20 cellular contexts compared by ENCODE assay signal in genomic region chr14:49691031-49691430, GRCh38. TPM values are rescaled to one million over a fixed set of nuclear protein-coding genes. Genes with fewer than 3 reads are reported as not detected.
A peak's percentile ranks its signal among the peaks of the same experiment; 100 is the strongest.
DNase-seq lines count a peak whose midpoint lies in the region; ATAC-seq and TF ChIP-seq lines count a peak whose summit lies in the region.
"Had no signal": no experiment of that assay in that cellular context is flagged by ENCODE, and none has a peak within 500 bp of the region (broad histone marks: within the 10 kb centered on the region; RNA-seq: fewer than 3 reads in every experiment).

No MANE protein-coding gene starts in this region.

- peaks cover 17% of the 10 kb centered on the region for H3K79me2 ChIP-seq in HCT116 (ENCODE audit: insufficient read depth, low read length)

- peak overlapping the region; percentile 20; the same call in 1 of the 2 replicates for H3K4me2 ChIP-seq in HCT116 (ENCODE audit: low read length)

- peaks cover 10 to 47% of the 10 kb centered on the region in 2 experiments for H3K4me1 ChIP-seq in HCT116 (ENCODE audit: control insufficient read depth in 1 of 2, insufficient read depth in 2 of 2, low read length in 2 of 2)

- no peaks in the 10 kb centered on the region for H3K27me3 Mint-ChIP-seq in activated CD8-positive, alpha-beta T cell treated with anti-CD3 and anti-CD28 coated beads for 36 hours
- H3K27me3 Mint-ChIP-seq in activated CD8-positive, alpha-beta T cell treated with anti-CD3 and anti-CD28 coated beads, Interleukin-2, amount 10 ng/mL, durations not matched to agents 7 days and 5 days (ENCODE audit: low read depth): no peaks in the 10 kb centered on the region
- H3K27me3 Mint-ChIP-seq in WTC11 (ENCODE audit: low read depth): peaks cover 50% of the 10 kb centered on the region
- no peaks in the 10 kb centered on the region for H3K27me3 Mint-ChIP-seq in neural crest cell (ENCODE audit: low read depth)
- H3K27me3 Mint-ChIP-seq: activated CD4-positive, alpha-beta T cell treated with anti-CD3 and anti-CD28 coated beads for 36 hours had no signal

- H3K27ac Mint-ChIP-seq in activated CD8-positive, alpha-beta T cell treated with anti-CD3 and anti-CD28 coated beads for 36 hours: no peak overlapping the region
- H3K27ac Mint-ChIP-seq in activated CD8-positive, alpha-beta T cell treated with anti-CD3 and anti-CD28 coated beads, Interleukin-2, amount 10 ng/mL, durations not matched to agents 7 days and 5 days: no peak overlapping the region
- H3K27ac Mint-ChIP-seq in WTC11 (no peak overlapping the region), neural crest cell (ENCODE audit: unreplicated experiment) (no peak overlapping the region)
- H3K27ac Mint-ChIP-seq: activated CD4-positive, alpha-beta T cell treated with anti-CD3 and anti-CD28 coated beads for 36 hours had no signal

- no peaks in the 10 kb centered on the region for H4K20me1 ChIP-seq in HCT116 (ENCODE audit: insufficient read depth)

- peaks cover 0 to 3% of the 10 kb centered on the region in 2 experiments; a peak in 1 of 4 replicates for H3K36me3 ChIP-seq in HCT116 (ENCODE audit: control insufficient read depth in 1 of 2, insufficient read depth in 2 of 2, low read length in 2 of 2)

- no peaks in the 10 kb centered on the region for H3K9me3 ChIP-seq in HCT116 (ENCODE audit: control insufficient read depth in 1 of 2, insufficient read depth in 1 of 2, low read depth in 1 of 2, low read length in 2 of 2)

- no peak for TF ChIP-seq POLR2A in HCT116 (IDR thresholded peaks at IDR 0.05; ENCODE audit: borderline replicate concordance, extremely low read depth, insufficient read depth, insufficient read length)

- no peaks in the 10 kb centered on the region for H3K9me3 Mint-ChIP-seq in activated CD8-positive, alpha-beta T cell treated with anti-CD3 and anti-CD28 coated beads for 36 hours
- no peaks in the 10 kb centered on the region for H3K9me3 Mint-ChIP-seq in activated CD8-positive, alpha-beta T cell treated with anti-CD3 and anti-CD28 coated beads, Interleukin-2, amount 10 ng/mL, durations not matched to agents 7 days and 5 days (ENCODE audit: insufficient read depth)
- H3K9me3 Mint-ChIP-seq in WTC11 (no peaks in the 10 kb centered on the region), neural crest cell (no peaks in the 10 kb centered on the region)
- H3K9me3 Mint-ChIP-seq: activated naive CD4-positive, alpha-beta T cell treated with anti-CD3 and anti-CD28 coated beads, Interleukin-2, amount 50 U/mL, for 72 hours had no signal

- peaks cover 11% of the 10 kb centered on the region for H3K36me3 Mint-ChIP-seq in activated CD8-positive, alpha-beta T cell treated with anti-CD3 and anti-CD28 coated beads for 36 hours (ENCODE audit: low read depth)
- peaks cover 4% of the 10 kb centered on the region for H3K36me3 Mint-ChIP-seq in activated CD8-positive, alpha-beta T cell treated with anti-CD3 and anti-CD28 coated beads, Interleukin-2, amount 10 ng/mL, durations not matched to agents 7 days and 5 days (ENCODE audit: low read depth)
- H3K36me3 Mint-ChIP-seq in WTC11 (no peaks in the 10 kb centered on the region), neural crest cell (ENCODE audit: low read depth) (no peaks in the 10 kb centered on the region)

- POLR2A ChIA-PET in activated CD8-positive, alpha-beta T cell treated with anti-CD3 and anti-CD28 coated beads for 36 hours (lab: Charles Lee): interaction anchor here (0.6 to 1.2 kb wide), 2 partner anchors 77 to 328 kb away, joined by 3 read pairs; partner anchors contain the start of gene KLHDC2
- POLR2A ChIA-PET in activated CD8-positive, alpha-beta T cell treated with anti-CD3 and anti-CD28 coated beads, Interleukin-2, amount 10 ng/mL, durations not matched to agents 7 days and 5 days (lab: Charles Lee): interaction anchor here (1.0 kb wide), 1 partner anchor 57 kb away, joined by 3 read pairs; no protein-coding TSS in a partner anchor
- POLR2A ChIA-PET in HCT116 (lab: Charles Lee) (interaction anchor here (1.0 kb wide), 1 partner anchor 77 kb away, joined by 3 read pairs; the partner anchor contains the start of gene KLHDC2), WTC11 (lab: Charles Lee) (no interaction called here)

- TF ChIP-seq RAD21 in HCT116 (IDR thresholded peaks at IDR 0.05; ENCODE audit: low read depth): no peak

- no peak overlapping the region for H3K4me3 ChIP-seq in HCT116 (replicated peaks in 1 of 2; ENCODE audit: low read depth in 1 of 2, low read length in 2 of 2)

- H3K27me3 ChIP-seq in HCT116 (ENCODE audit: insufficient read depth, low read length): no peaks in the 10 kb centered on the region

- peak overlapping the region; percentile 40 for H2AFZ ChIP-seq in HCT116 (ENCODE audit: low read depth, low read length, poor library complexity, severe bottlenecking)

- DNase-seq in activated CD8-positive, alpha-beta T cell treated with anti-CD3 and anti-CD28 coated beads for 36 hours: peak; percentile 16
- DNase-seq in activated CD8-positive, alpha-beta T cell treated with anti-CD3 and anti-CD28 coated beads, Interleukin-2, amount 10 ng/mL, durations not matched to agents 7 days and 5 days: no peak
- no peak for DNase-seq in HCT116 (ENCODE audit: low read depth, low spot score)
- DNase-seq in WTC11 (ENCODE audit: low spot score): no peak
- no peak for DNase-seq in neural crest cell (ENCODE audit: low read depth, low spot score)
- no peak for DNase-seq in MV-4-11 (lab: John Stamatoyannopoulos, UW)
- DNase-seq: activated CD4-positive, alpha-beta T cell treated with anti-CD3 and anti-CD28 coated beads for 36 hours; activated T-cell treated with anti-CD3 and anti-CD28 coated beads for 4 hours; COR-L47; head of caudate nucleus; KG1; midbrain; NCI-H1105; occipital lobe; Right ventricle myocardium superior; T-helper 2 cell had no signal

- H3K9me2 ChIP-seq in HCT116 (ENCODE audit: insufficient read depth): no peaks in the 10 kb centered on the region

- CTCF ChIA-PET in activated CD8-positive, alpha-beta T cell treated with anti-CD3 and anti-CD28 coated beads for 36 hours (lab: Charles Lee): interaction anchor here (1.1 kb wide), 1 partner anchor 77 kb away, joined by 6 read pairs; the partner anchor contains the start of gene KLHDC2
- CTCF ChIA-PET in activated CD8-positive, alpha-beta T cell treated with anti-CD3 and anti-CD28 coated beads, Interleukin-2, amount 10 ng/mL, durations not matched to agents 7 days and 5 days (lab: Charles Lee): interaction anchor here (0.8 to 1.6 kb wide), 4 partner anchors 14 to 104 kb away, joined by 3 to 5 read pairs (median 4); partner anchors contain the start of gene KLHDC2
- CTCF ChIA-PET in HCT116 (lab: Charles Lee): no interaction called here
- CTCF ChIA-PET in WTC11 (lab: Charles Lee): interaction anchor here (0.6 to 1.6 kb wide), 2 partner anchors 57 to 71 kb away, joined by 3 to 5 read pairs; partner anchors contain the start of gene RPL36AL

- H3K27ac ChIP-seq in HCT116 (ENCODE audit: low read depth, low read length): no peak overlapping the region

- H3K9ac ChIP-seq in HCT116 (ENCODE audit: low read length): no peak overlapping the region

- H3K4me1 Mint-ChIP-seq in activated CD8-positive, alpha-beta T cell treated with anti-CD3 and anti-CD28 coated beads for 36 hours (ENCODE audit: low read depth): peaks cover 41% of the 10 kb centered on the region
- peaks cover 41% of the 10 kb centered on the region for H3K4me1 Mint-ChIP-seq in activated CD8-positive, alpha-beta T cell treated with anti-CD3 and anti-CD28 coated beads, Interleukin-2, amount 10 ng/mL, durations not matched to agents 7 days and 5 days (ENCODE audit: low read depth)
- H3K4me1 Mint-ChIP-seq in WTC11 (peaks cover 32% of the 10 kb centered on the region), neural crest cell (peaks cover 54% of the 10 kb centered on the region)

- H3K4me3 Mint-ChIP-seq in activated CD8-positive, alpha-beta T cell treated with anti-CD3 and anti-CD28 coated beads for 36 hours: no peak overlapping the region
- H3K4me3 Mint-ChIP-seq in activated CD8-positive, alpha-beta T cell treated with anti-CD3 and anti-CD28 coated beads, Interleukin-2, amount 10 ng/mL, durations not matched to agents 7 days and 5 days: no peak overlapping the region
- H3K4me3 Mint-ChIP-seq in WTC11 (peak overlapping the region; percentile 70), neural crest cell (peak overlapping the region; percentile 80)
- H3K4me3 Mint-ChIP-seq: activated CD4-positive, alpha-beta T cell treated with anti-CD3 and anti-CD28 coated beads for 36 hours had no signal

- no peak for ATAC-seq in activated CD8-positive, alpha-beta T cell treated with anti-CD3 and anti-CD28 coated beads for 36 hours
- ATAC-seq in activated CD8-positive, alpha-beta T cell treated with anti-CD3 and anti-CD28 coated beads, Interleukin-2, amount 10 ng/mL, durations not matched to agents 7 days and 5 days: no peak
- ATAC-seq in HCT116: no peak
- ATAC-seq in WTC11: no peak
- ATAC-seq in GM21423 (IDR thresholded peaks at IDR 0.05; ENCODE audit: unreplicated experiment): no peak
- ATAC-seq in GM21360 (IDR thresholded peaks at IDR 0.05; ENCODE audit: unreplicated experiment): no peak
- ATAC-seq: activated CD4-positive, alpha-beta T cell treated with anti-CD3 and anti-CD28 coated beads for 36 hours; activated naive CD4-positive, alpha-beta T cell treated with anti-CD3 and anti-CD28 coated beads, Interleukin-2, amount 50 U/mL, for 72 hours; esophagus mucosa had no signal

- RAD21 ChIA-PET in HCT116 (lab: Charles Lee; ENCODE audit: low non-redundant PET in 1 of 2, low total read pairs in 2 of 2, uncharacterized antibody in 2 of 2, unreplicated experiment in 2 of 2): no interaction called here

- intact Hi-C loops in activated CD8-positive, alpha-beta T cell treated with anti-CD3 and anti-CD28 coated beads for 36 hours (cut with micrococcal nuclease): no loop called here
- intact Hi-C loops in HCT116 (cut with micrococcal nuclease): no loop called here

- TF ChIP-seq CTCF in activated CD8-positive, alpha-beta T cell treated with anti-CD3 and anti-CD28 coated beads for 36 hours (IDR thresholded peaks at IDR 0.05): no peak
- TF ChIP-seq CTCF in HCT116 (IDR thresholded peaks at IDR 0.05 in 2 of 3, conservative IDR thresholded peaks at IDR 0.05 in 1 of 3; ENCODE audit: borderline replicate concordance in 1 of 3, insufficient read depth in 1 of 3, low read depth in 2 of 3, low read length in 2 of 3) (no peak), WTC11 (IDR thresholded peaks at IDR 0.05) (no peak), neural crest cell (conservative IDR thresholded peaks at IDR 0.05) (no peak)

- BruUV-seq in HCT116 (replicated peaks; lab: Mats Ljungman, UMichigan): no TSS peak

RNA-seq across cellular contexts. Expression of gene KLHDC1, which starts 1.9 kb away (rescaled TPM):
- total RNA-seq in activated CD8-positive, alpha-beta T cell treated with anti-CD3 and anti-CD28 coated beads for 36 hours: 1 to 10 TPM in 1 of 2 experiments, under 1 TPM in 1; 0.98 to 1.2 TPM
- 1 to 10 TPM in 1 of 2 experiments, under 1 TPM in 1; 0.95 to 1.5 TPM for total RNA-seq in activated CD8-positive, alpha-beta T cell treated with anti-CD3 and anti-CD28 coated beads, Interleukin-2, amount 10 ng/mL, durations not matched to agents 7 days and 5 days
- total RNA-seq in HCT116 (2021; ENCODE audit: unreplicated experiment) (0.98 TPM), WTC11 (2021) (0.16 TPM in 1 of 3 replicates, not detected in the others), neural crest cell (2.0 and 2.1 TPM in 2 replicates)
- polyA plus RNA-seq in HCT116 (2012): 0.26 and 0.32 TPM in 2 replicates

RNA-seq across cellular contexts. Expression of gene POLE2, which starts 3.0 kb away (rescaled TPM):
- 10 to 100 TPM; 36.3 to 36.5 TPM for total RNA-seq in activated CD8-positive, alpha-beta T cell treated with anti-CD3 and anti-CD28 coated beads for 36 hours
- 10 to 100 TPM; 39.3 to 41.3 TPM for total RNA-seq in activated CD8-positive, alpha-beta T cell treated with anti-CD3 and anti-CD28 coated beads, Interleukin-2, amount 10 ng/mL, durations not matched to agents 7 days and 5 days
- total RNA-seq in HCT116 (2021; ENCODE audit: unreplicated experiment): 24.5 TPM
- 10.5 and 15.4 TPM in 2 replicates for polyA plus RNA-seq in HCT116 (2012)
- total RNA-seq in WTC11 (2021): 24.0 to 24.6 TPM (median 24.4 TPM) in 3 replicates
- 26.8 and 31.5 TPM in 2 replicates for total RNA-seq in neural crest cell

RNA-seq across cellular contexts. Expression of gene DNAAF2, which starts 56.0 kb away (rescaled TPM):
- 10 to 100 TPM; 10.4 to 11.0 TPM for total RNA-seq in activated CD8-positive, alpha-beta T cell treated with anti-CD3 and anti-CD28 coated beads for 36 hours
- total RNA-seq in activated CD8-positive, alpha-beta T cell treated with anti-CD3 and anti-CD28 coated beads, Interleukin-2, amount 10 ng/mL, durations not matched to agents 7 days and 5 days: 10 to 100 TPM in 1 of 2 experiments, 1 to 10 TPM in 1; 9.3 to 10.2 TPM
- total RNA-seq in HCT116 (2021; ENCODE audit: unreplicated experiment) (13.7 TPM), WTC11 (2021) (19.9 to 22.8 TPM (median 22.5 TPM) in 3 replicates), neural crest cell (18.9 and 20.4 TPM in 2 replicates)
- 6.0 and 6.9 TPM in 2 replicates for polyA plus RNA-seq in HCT116 (2012)

Comparison
In these comparisons a context has a peak if more than half of its experiments do, and no peak if none do; other contexts are left out.
1. H3K4me3 Mint-ChIP-seq: peak in WTC11 (single experiment) and neural crest cell (single experiment); none in activated CD8-positive, alpha-beta T cell treated with anti-CD3 and anti-CD28 coated beads for 36 hours (single experiment) and activated CD8-positive, alpha-beta T cell treated with anti-CD3 and anti-CD28 coated beads, Interleukin-2, amount 10 ng/mL, durations not matched to agents 7 days and 5 days (single experiment).